In genomic region chr20:20734475-20734948, GRCh38 we compare ENCODE assay signal across 11 cellular contexts. TPM values are rescaled to one million over a fixed set of nuclear protein-coding genes. Genes with fewer than 3 reads are reported as not detected.
DNase-seq lines count a peak whose midpoint lies in the region; ATAC-seq and TF ChIP-seq lines count a peak whose summit lies in the region.
"Had no signal": no experiment of that assay in that cellular context is flagged by ENCODE, and none has a peak within 500 bp of the region (broad histone marks: within the 10 kb centered on the region; RNA-seq: fewer than 3 reads in every experiment).

No MANE protein-coding gene starts in this region.

- TF ChIP-seq POLR2A in right lobe of liver (IDR thresholded peaks at IDR 0.05) = no peak

- no peak overlapping the region for H3K4me3 ChIP-seq in right lobe of liver

- 25% methylated on average over 3 of the region's 3 CpGs for WGBS in right lobe of liver (ENCODE audit: insufficient coverage, low coverage, low lambda C conversion rate, missing lambda C conversion rate)

- peak overlapping the region; percentile 21 to 53 (median 45) for H3K27ac ChIP-seq in right lobe of liver

- peak; percentile 47 for ATAC-seq in GM21723 (IDR thresholded peaks at IDR 0.05; ENCODE audit: unreplicated experiment)
- ATAC-seq in right lobe of liver = peak; percentile 56 to 78 (median 65)
- no peak for ATAC-seq in GM19023 (IDR thresholded peaks at IDR 0.05; ENCODE audit: unreplicated experiment)
- no peak for ATAC-seq in HG02884 (IDR thresholded peaks at IDR 0.05; ENCODE audit: unreplicated experiment)

- peaks cover 0 to 28% (median 12%) of the 10 kb centered on the region in 4 donors for H3K4me1 ChIP-seq in right lobe of liver

- no peaks in the 10 kb centered on the region for H3K27me3 ChIP-seq in right lobe of liver

- DNase-seq in DMS153 treated with DMSO at 0.1 percent for 48 hours (lab: John Stamatoyannopoulos, UW; ENCODE audit: unreplicated experiment) = peak; percentile 56
- DNase-seq in SKM-1 (lab: John Stamatoyannopoulos, UW; ENCODE audit: unreplicated experiment) = peak; percentile 98
- no peak for DNase-seq in right lobe of liver
- DNase-seq in SHP77 (lab: John Stamatoyannopoulos, UW) = no peak
- no peak for DNase-seq in GM20000 (ENCODE audit: low spot score)
- DNase-seq: mammary epithelial cell; NCI-H2171; stimulated activated CD4-positive, alpha-beta T cell treated with anti-CD3 and anti-CD28 coated beads, Interleukin-4, amount 100 ng/mL, for 1 hour had no signal

- no peaks in the 10 kb centered on the region for H3K9me3 ChIP-seq in right lobe of liver

- intact Hi-C loops in right lobe of liver (cut with DNase I) = no loop called here

- no peaks in the 10 kb centered on the region for H3K36me3 ChIP-seq in right lobe of liver

- TF ChIP-seq CTCF in right lobe of liver (IDR thresholded peaks at IDR 0.05) (no peak), GM20000 (IDR thresholded peaks at IDR 0.05; ENCODE audit: extremely low read depth, missing control alignments) (no peak)

RNA-seq across cellular contexts. Expression of gene RALGAPA2, which starts 22.1 kb away (rescaled TPM):
- total RNA-seq in right lobe of liver = 10 to 100 TPM; 38.3 to 76.7 (median 62.7) TPM

Comparison
In these comparisons a context has a peak if more than half of its experiments do, and no peak if none do; other contexts are left out.
1. DNase-seq: peak in DMS153 treated with DMSO at 0.1 percent for 48 hours (single experiment) and SKM-1 (single experiment); none in right lobe of liver (0 of 3), SHP77 (0 of 2) and GM20000 (single experiment).
2. ATAC-seq: peak in GM21723 (single experiment) and right lobe of liver (4 of 4); none in GM19023 (single experiment) and HG02884 (single experiment).